1 cellular context compared by ENCODE assay signal in genomic region chr21:44510508-44511218, GRCh38.
TF ChIP-seq lines count a peak whose summit lies in the region.

No MANE protein-coding gene starts in this region.

TF ChIP-seq in HepG2, 621 proteins besides CTCF, POLR2A, EP300 and RAD21 (continued from another document and continues in another):
- TF ChIP-seq TRAFD1 (CRISPR knock-in tag; IDR thresholded peaks at IDR 0.05; ENCODE audit: borderline replicate concordance) (no peak), HNRNPL (IDR thresholded peaks at IDR 0.05; ENCODE audit: low read depth, low read length) (0 out of 2 replicates have a peak, but pooled peaks have one; percentile 63), CHCHD3 (CRISPR knock-in tag; IDR thresholded peaks at IDR 0.05) (0 out of 2 replicates have a peak, but pooled peaks have one; percentile 79), ZNF770 (CRISPR knock-in tag; IDR thresholded peaks at IDR 0.05) (no peak), PHF20 (CRISPR knock-in tag; IDR thresholded peaks at IDR 0.05) (no peak), FLYWCH1 (CRISPR knock-in tag; IDR thresholded peaks at IDR 0.05) (no peak), KLF15 (CRISPR knock-in tag; IDR thresholded peaks at IDR 0.05; ENCODE audit: borderline replicate concordance) (no peak), FOXC1 (CRISPR knock-in tag; IDR thresholded peaks at IDR 0.05; ENCODE audit: borderline replicate concordance) (0 out of 2 replicates have a peak, but pooled peaks have one; percentile 47), SMARCE1 (IDR thresholded peaks at IDR 0.05; ENCODE audit: borderline replicate concordance) (no peak), HCFC1 (IDR thresholded peaks at IDR 0.05; ENCODE audit: low read depth, low read length) (no peak), E2F2 (CRISPR knock-in tag; IDR thresholded peaks at IDR 0.05; ENCODE audit: borderline replicate concordance) (no peak), ZNF318 (CRISPR knock-in tag; IDR thresholded peaks at IDR 0.05) (no peak; the same call in 1 of the 2 replicates), HIC2 (CRISPR knock-in tag; IDR thresholded peaks at IDR 0.05; ENCODE audit: low read depth) (no peak), SRF (IDR thresholded peaks at IDR 0.05; ENCODE audit: low read depth, low read length) (no peak), CCDC6 (CRISPR knock-in tag; IDR thresholded peaks at IDR 0.05) (no peak), ZMYM4 (CRISPR knock-in tag; IDR thresholded peaks at IDR 0.05) (no peak), MTF2 (CRISPR knock-in tag; IDR thresholded peaks at IDR 0.05; ENCODE audit: borderline replicate concordance) (no peak), RBAK (CRISPR knock-in tag; IDR thresholded peaks at IDR 0.05) (no peak), ZNF383 (CRISPR knock-in tag; IDR thresholded peaks at IDR 0.05; ENCODE audit: borderline replicate concordance) (no peak), MAFF (IDR thresholded peaks at IDR 0.05; ENCODE audit: low read depth, low read length) (peak; percentile 80), HIVEP1 (CRISPR knock-in tag; IDR thresholded peaks at IDR 0.05) (no peak), ZNF260 (CRISPR knock-in tag; IDR thresholded peaks at IDR 0.05; ENCODE audit: borderline replicate concordance, low read depth) (no peak), ZNF556 (CRISPR knock-in tag; IDR thresholded peaks at IDR 0.05; ENCODE audit: borderline replicate concordance) (peak; percentile 58; the same call in 1 of the 2 replicates), ZFP36 (IDR thresholded peaks at IDR 0.05; ENCODE audit: borderline replicate concordance, low read depth, low read length, partially characterized antibody) (no peak), ZNF691 (CRISPR knock-in tag; IDR thresholded peaks at IDR 0.05; ENCODE audit: borderline replicate concordance, low read depth) (peak; percentile 76; the same call in 1 of the 2 replicates), ATF4 (CRISPR knock-in tag; IDR thresholded peaks at IDR 0.05) (no peak), ZNF512B (CRISPR knock-in tag; IDR thresholded peaks at IDR 0.05; ENCODE audit: borderline replicate concordance) (no peak; the same call in 1 of the 2 replicates), DMAP1 (CRISPR knock-in tag; IDR thresholded peaks at IDR 0.05) (no peak), ZNF775 (CRISPR knock-in tag; IDR thresholded peaks at IDR 0.05; ENCODE audit: borderline replicate concordance) (no peak), ELF4 (CRISPR knock-in tag; IDR thresholded peaks at IDR 0.05; ENCODE audit: borderline replicate concordance) (no peak), NPAS2 (CRISPR knock-in tag; IDR thresholded peaks at IDR 0.05; ENCODE audit: borderline replicate concordance) (no peak), MLX (CRISPR knock-in tag; IDR thresholded peaks at IDR 0.05) (no peak), CHD4 (IDR thresholded peaks at IDR 0.05; ENCODE audit: borderline replicate concordance, low read length) (0 out of 2 replicates have a peak, but pooled peaks have one; percentile 59), RARA (CRISPR knock-in tag; IDR thresholded peaks at IDR 0.05) (no peak), ZNF547 (CRISPR knock-in tag; IDR thresholded peaks at IDR 0.05) (0 out of 2 replicates have a peak, but pooled peaks have one; percentile 74), TCF7 (IDR thresholded peaks at IDR 0.05; ENCODE audit: low read depth) (no peak), ZSCAN20 (CRISPR knock-in tag; IDR thresholded peaks at IDR 0.05; ENCODE audit: borderline replicate concordance) (no peak), KAT8 (CRISPR knock-in tag; IDR thresholded peaks at IDR 0.05) (no peak), MTA3 (CRISPR knock-in tag; IDR thresholded peaks at IDR 0.05) (no peak), BORCS8-MEF2B (CRISPR knock-in tag; IDR thresholded peaks at IDR 0.05) (0 out of 2 replicates have a peak, but pooled peaks have one; percentile 37), ZIK1 (CRISPR knock-in tag; IDR thresholded peaks at IDR 0.05; ENCODE audit: borderline replicate concordance, low read depth) (no peak), DNMT3B (CRISPR knock-in tag; conservative IDR thresholded peaks at IDR 0.05) (no peak), PRPF4 (IDR thresholded peaks at IDR 0.05; ENCODE audit: low read depth, low read length, poor library complexity, severe bottlenecking) (no peak)
